In genomic region chr13:55963934-55964333, GRCh38 we compare ENCODE assay signal across 34 cellular contexts.
"Had no signal": no experiment of that assay in that cellular context is flagged by ENCODE, and none has a peak within 500 bp of the region (broad histone marks: within the 10 kb centered on the region; RNA-seq: fewer than 3 reads in every experiment).

No MANE protein-coding gene starts in this region.

- DNase-seq: activated B cell treated with CpG ODN at 0.5 μM for 24 hours; activated CD4-positive, alpha-beta memory T cell treated with anti-CD3 and anti-CD28 coated beads for 36 hours; activated CD4-positive, alpha-beta T cell treated with anti-CD3 and anti-CD28 coated beads for 4 hours; activated CD4-positive, alpha-beta T cell treated with anti-CD3 and anti-CD28 coated beads, Interleukin-2, amount 10 ng/mL, durations not matched to agents 24 days and 14 days; activated CD4-positive, alpha-beta T cell treated with anti-CD3 and anti-CD28 coated beads, Interleukin-2, amount 50 U/mL, for 1 hour; activated CD4-positive, alpha-beta T cell treated with anti-CD3 and anti-CD28 coated beads, Interleukin-2, amount 50 U/mL, for 4 hours; activated CD4-positive, CD25-positive, alpha-beta regulatory T cell treated with anti-CD3 and anti-CD28 coated beads, Interleukin-2, amount 50 U/mL, for 72 hours; activated CD8-positive, alpha-beta memory T cell treated with anti-CD3 and anti-CD28 coated beads, Interleukin-2, amount 50 U/mL, for 4 hours; activated CD8-positive, alpha-beta T cell treated with anti-CD3 and anti-CD28 coated beads for 36 hours; activated effector memory CD4-positive, alpha-beta T cell treated with anti-CD3 and anti-CD28 coated beads, Interleukin-2, amount 50 U/mL, for 16 hours; activated gamma-delta T cell treated with Interleukin-2 at 50 U/mL for 16 hours; activated naive CD4-positive, alpha-beta T cell; activated naive CD4-positive, alpha-beta T cell treated with anti-CD3 and anti-CD28 coated beads for 36 hours; activated naive CD4-positive, alpha-beta T cell treated with anti-CD3 and anti-CD28 coated beads, Interleukin-2, amount 50 U/mL, for 16 hours; activated naive CD8-positive, alpha-beta T cell treated with anti-CD3 and anti-CD28 coated beads for 36 hours; activated T-cell treated with anti-CD3 and anti-CD28 coated beads for 4 hours; activated T-cell treated with anti-CD3 and anti-CD28 coated beads, Interleukin-2, amount 50 U/mL, for 1 hour; activated T-cell treated with anti-CD3 and anti-CD28 coated beads, Interleukin-2, amount 50 U/mL, for 4 hours; activated T-cell treated with anti-CD3 and anti-CD28 coated beads, Interleukin-2, amount 50 U/mL, for 72 hours; adrenal gland; amniotic stem cell; aorta; body of pancreas; brain microvascular endothelial cell; central memory CD4-positive, alpha-beta T cell; T-helper 2 cell; T-helper 9 cell had no signal

- H3K4me1 Mint-ChIP-seq: activated B cell treated with CpG ODN at 0.5 μM for 24 hours; activated CD4-positive, alpha-beta T cell treated with anti-CD3 and anti-CD28 coated beads, Interleukin-2, amount 10 ng/mL, durations not matched to agents 24 days and 14 days; activated naive CD8-positive, alpha-beta T cell treated with anti-CD3 and anti-CD28 coated beads for 36 hours; activated T-helper 17 cell treated with anti-CD3 and anti-CD28 coated beads, Interleukin-2, amount 50 U/mL, for 72 hours had no signal

- H3K27me3 Mint-ChIP-seq: activated B cell treated with CpG ODN at 0.5 μM for 24 hours; activated CD4-positive, alpha-beta memory T cell treated with anti-CD3 and anti-CD28 coated beads for 36 hours; activated CD4-positive, alpha-beta T cell treated with anti-CD3 and anti-CD28 coated beads, Interleukin-2, amount 10 ng/mL, durations not matched to agents 24 days and 14 days; activated CD8-positive, alpha-beta T cell treated with anti-CD3 and anti-CD28 coated beads for 36 hours; activated naive CD8-positive, alpha-beta T cell treated with anti-CD3 and anti-CD28 coated beads for 36 hours; activated T-helper 17 cell treated with anti-CD3 and anti-CD28 coated beads, Interleukin-2, amount 50 U/mL, for 72 hours had no signal

- H3K36me3 Mint-ChIP-seq: activated CD4-positive, alpha-beta memory T cell treated with anti-CD3 and anti-CD28 coated beads for 36 hours; activated naive CD8-positive, alpha-beta T cell treated with anti-CD3 and anti-CD28 coated beads for 36 hours had no signal

- H3K4me3 Mint-ChIP-seq: activated B cell treated with CpG ODN at 0.5 μM for 24 hours; activated CD4-positive, alpha-beta memory T cell treated with anti-CD3 and anti-CD28 coated beads for 36 hours; activated CD4-positive, alpha-beta T cell treated with anti-CD3 and anti-CD28 coated beads, Interleukin-2, amount 10 ng/mL, durations not matched to agents 24 days and 14 days; activated CD8-positive, alpha-beta T cell treated with anti-CD3 and anti-CD28 coated beads for 36 hours; activated naive CD4-positive, alpha-beta T cell treated with anti-CD3 and anti-CD28 coated beads for 36 hours; activated naive CD8-positive, alpha-beta T cell treated with anti-CD3 and anti-CD28 coated beads for 36 hours; activated T-cell treated with anti-CD3 and anti-CD28 coated beads, Interleukin-2, amount 50 U/mL, for 4 hours; activated T-cell treated with anti-CD3 and anti-CD28 coated beads, Interleukin-2, amount 50 U/mL, for 72 hours; activated T-helper 1 cell treated with anti-CD3 and anti-CD28 coated beads, Interleukin-12 subunit alpha, Interleukin-12 subunit beta, Interleukin-2, Interleukin-4 antibody, amounts not matched to agents 30 ng/mL and 10 ng/mL and 1 ng/mL, durations not matched to agents 14 hours and 24 hours and 36 hours; activated T-helper 17 cell treated with anti-CD3 and anti-CD28 coated beads, Interleukin-2, amount 50 U/mL, for 72 hours; T-helper 1 cell treated with Interleukin-12 subunit alpha and Interleukin-12 subunit beta and Interleukin-4 antibody, amounts not matched to agents 30 μg/mL and 1 μg/mL, for 36 hours; T-helper 2 cell treated with Interferon-gamma antibody and Interleukin-4, amounts not matched to agents 5 μg/mL and 100 μg/mL, for 36 hours had no signal

- H3K27ac ChIP-seq: adrenal gland, body of pancreas, brain microvascular endothelial cell, cardiac muscle cell, VCaP had no signal

- H3K27ac Mint-ChIP-seq: activated B cell treated with CpG ODN at 0.5 μM for 24 hours; activated CD4-positive, alpha-beta memory T cell treated with anti-CD3 and anti-CD28 coated beads for 36 hours; activated CD4-positive, alpha-beta T cell treated with anti-CD3 and anti-CD28 coated beads, Interleukin-2, amount 10 ng/mL, durations not matched to agents 24 days and 14 days; activated CD8-positive, alpha-beta T cell treated with anti-CD3 and anti-CD28 coated beads for 36 hours; activated naive CD4-positive, alpha-beta T cell treated with anti-CD3 and anti-CD28 coated beads for 36 hours; activated naive CD4-positive, alpha-beta T cell treated with anti-CD3 and anti-CD28 coated beads, Interleukin-2, amount 50 U/mL, for 72 hours; activated naive CD8-positive, alpha-beta T cell treated with anti-CD3 and anti-CD28 coated beads for 36 hours; activated T-cell treated with anti-CD3 and anti-CD28 coated beads, Interleukin-2, amount 50 U/mL, for 72 hours; activated T-helper 1 cell treated with anti-CD3 and anti-CD28 coated beads, Interleukin-12 subunit alpha, Interleukin-12 subunit beta, Interleukin-2, Interleukin-4 antibody, amounts not matched to agents 30 ng/mL and 10 ng/mL and 1 ng/mL, durations not matched to agents 14 hours and 24 hours and 36 hours; activated T-helper 17 cell treated with anti-CD3 and anti-CD28 coated beads, Interleukin-2, amount 50 U/mL, for 72 hours; T-helper 1 cell treated with Interleukin-12 subunit alpha and Interleukin-12 subunit beta and Interleukin-4 antibody, amounts not matched to agents 30 μg/mL and 1 μg/mL, for 36 hours; T-helper 2 cell treated with Interferon-gamma antibody and Interleukin-4, amounts not matched to agents 5 μg/mL and 100 μg/mL, for 36 hours had no signal
